Comparison of ENCODE assay signal across 18 cellular contexts in genomic region chr12:24797901-24798300, GRCh38.
A peak's percentile ranks its signal among the peaks of the same experiment; 100 is the strongest.
DNase-seq lines count a peak whose midpoint lies in the region; ATAC-seq lines count a peak whose summit lies in the region.
"Had no signal": no experiment of that assay in that cellular context is flagged by ENCODE, and none has a peak within 500 bp of the region (broad histone marks: within the 10 kb centered on the region; RNA-seq: fewer than 3 reads in every experiment).

No MANE protein-coding gene starts in this region.

- ATAC-seq in GM18861 (IDR thresholded peaks at IDR 0.05; ENCODE audit: unreplicated experiment) (peak; percentile 20), GM21528 (IDR thresholded peaks at IDR 0.05; ENCODE audit: low FRiP score, unreplicated experiment) (peak; percentile 18), HG03196 (IDR thresholded peaks at IDR 0.05; ENCODE audit: unreplicated experiment) (peak; percentile 27), memory B cell (ENCODE audit: low read depth) (no peak), HG03521 (IDR thresholded peaks at IDR 0.05; ENCODE audit: unreplicated experiment) (no peak)
- ATAC-seq: body of pancreas, heart right ventricle had no signal

- H3K27ac Mint-ChIP-seq in memory B cell = peak overlapping the region; percentile 84
- H3K27ac Mint-ChIP-seq: activated CD4-positive, alpha-beta T cell treated with anti-CD3 and anti-CD28 coated beads for 36 hours had no signal

- no peaks in the 10 kb centered on the region for H3K36me3 Mint-ChIP-seq in memory B cell

- no peaks in the 10 kb centered on the region for H3K27me3 Mint-ChIP-seq in memory B cell
- H3K27me3 Mint-ChIP-seq: activated CD4-positive, alpha-beta T cell treated with anti-CD3 and anti-CD28 coated beads for 36 hours had no signal

- H3K4me3 Mint-ChIP-seq in memory B cell = peak overlapping the region; percentile 5
- H3K4me3 Mint-ChIP-seq: activated CD4-positive, alpha-beta T cell treated with anti-CD3 and anti-CD28 coated beads for 36 hours; neural crest cell had no signal

- H3K4me1 Mint-ChIP-seq in memory B cell = peaks cover 28% of the 10 kb centered on the region

- intact Hi-C loops in cardiac septum (cut with DNase I) = no loop called here

- H3K9me3 Mint-ChIP-seq in memory B cell = peaks cover 3% of the 10 kb centered on the region

- DNase-seq in memory B cell (ENCODE audit: low spot score in 2 of 2) (no peak), cardiac septum (ENCODE audit: low spot score) (no peak), CD1c-positive myeloid dendritic cell (ENCODE audit: extremely low spot score) (no peak)
- DNase-seq in activated T-cell treated with anti-CD3 and anti-CD28 coated beads, Interleukin-2, amount 50 U/mL, for 1 hour = no peak
- DNase-seq: activated CD4-positive, alpha-beta T cell treated with anti-CD3 and anti-CD28 coated beads for 36 hours; activated CD8-positive, alpha-beta memory T cell treated with anti-CD3 and anti-CD28 coated beads, Interleukin-2, amount 50 U/mL, for 4 hours; activated naive CD4-positive, alpha-beta T cell treated with Interleukin-2 at 50 U/mL for 16 hours; body of pancreas; dorsolateral prefrontal cortex; heart right ventricle; mesenchymal stem cell; NCI-H1930; NCI-H510A had no signal

Comparison
In these comparisons a context has a peak if more than half of its experiments do, and no peak if none do; other contexts are left out.
1. ATAC-seq: peak in GM18861 (single experiment), GM21528 (single experiment) and HG03196 (single experiment); none in memory B cell (single experiment) and HG03521 (single experiment).